1 cellular context compared by ENCODE assay signal in the genomic region with DNA sequence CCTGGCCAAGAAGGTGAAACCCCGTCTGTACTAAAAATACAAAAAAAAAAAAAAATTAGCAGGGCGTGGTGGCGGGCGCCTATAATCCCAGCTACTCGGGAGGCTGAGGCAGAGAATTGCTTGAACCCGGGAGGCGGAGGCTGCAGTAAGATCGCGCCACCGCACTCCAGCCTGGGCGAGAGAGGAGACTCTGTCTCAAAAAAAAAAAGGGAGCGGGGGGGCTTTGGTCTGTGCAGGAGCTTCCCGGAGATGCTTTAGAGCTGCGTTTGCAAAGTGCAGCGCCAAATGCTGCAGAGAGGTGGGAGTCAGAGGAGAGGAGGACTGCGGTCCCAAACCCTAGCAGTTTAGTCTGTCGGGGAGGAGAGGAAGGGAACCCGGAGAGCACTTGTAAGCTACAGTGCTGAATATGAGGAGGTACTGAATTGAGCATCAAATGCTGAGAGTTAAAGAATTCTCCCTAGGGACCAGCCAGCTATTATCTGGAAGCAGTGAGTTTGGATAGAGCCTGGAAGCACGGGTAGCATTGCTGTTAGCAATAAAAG.
TF ChIP-seq lines count a peak whose summit lies in the region.

No MANE protein-coding gene starts in this region.

TF ChIP-seq in H1, 55 proteins besides CTCF, POLR2A, EP300 and RAD21:
- TF ChIP-seq CTBP2 (IDR thresholded peaks at IDR 0.05; ENCODE audit: borderline replicate concordance, insufficient read depth, insufficient read length, low read length) = no peak
- 0 out of 2 replicates have a peak, but pooled peaks have one; percentile 31 for TF ChIP-seq KDM1A (IDR thresholded peaks at IDR 0.05; ENCODE audit: borderline replicate concordance, low read length)
